ENCODE assay signal across 8 cellular contexts in the genomic region with DNA sequence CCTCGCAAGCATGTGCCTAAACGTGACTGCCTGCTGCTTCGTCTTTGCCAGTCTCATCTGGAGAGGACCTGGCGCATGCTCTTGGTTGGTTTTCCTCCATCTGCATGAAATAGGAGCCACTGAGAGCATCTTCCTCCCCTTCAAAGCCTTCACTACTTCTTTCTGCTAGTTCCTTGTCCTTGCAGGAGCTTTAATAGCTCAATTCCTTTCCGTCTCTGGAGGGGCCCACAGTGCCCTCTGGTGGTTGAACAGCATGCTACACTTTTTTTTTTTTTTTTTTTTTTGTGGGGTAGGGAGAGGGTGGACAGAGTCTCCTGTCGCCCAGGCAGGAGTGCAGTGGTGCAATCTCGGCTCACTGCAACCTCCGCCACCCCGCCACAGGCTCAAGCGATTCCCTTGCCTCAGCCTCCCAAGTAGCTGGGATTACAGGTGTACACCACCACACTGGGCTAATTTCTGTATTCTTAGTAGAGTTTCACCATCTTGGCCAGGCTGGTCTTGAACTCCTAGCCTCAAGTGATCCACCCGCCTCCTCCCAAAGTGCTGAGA. TPM values are rescaled to one million over a fixed set of nuclear protein-coding genes. Genes with fewer than 3 reads are reported as not detected.
DNase-seq lines count a peak whose midpoint lies in the region; ATAC-seq, FAIRE-seq and TF ChIP-seq lines count a peak whose summit lies in the region.

No MANE protein-coding gene starts in this region.

- no peaks in the 10 kb centered on the region for H3K27me3 ChIP-seq in OCI-LY1 (ENCODE audit: insufficient read depth, low read length)
- no peaks in the 10 kb centered on the region for H3K27me3 ChIP-seq in uterus

- DNase-seq in AG10803 (ENCODE audit: low read depth) (peak; percentile 45), GM19239 (ENCODE audit: insufficient read length, low spot score) (peak; percentile 51), fibroblast of mammary gland (ENCODE audit: low read depth) (peak; percentile 54), occipital lobe (lab: John Stamatoyannopoulos, UW) (peak; percentile 4), uterus (peak in 1 of 2 donors; percentile 25)
- DNase-seq in activated T-cell treated with anti-CD3 and anti-CD28 coated beads, Interleukin-2, amount 50 U/mL, for 1 hour = peak; percentile 60

- H3K9me3 ChIP-seq in OCI-LY1 (ENCODE audit: low read length) (no peaks in the 10 kb centered on the region), uterus (no peaks in the 10 kb centered on the region)

- no peak for ATAC-seq in HG02840 (IDR thresholded peaks at IDR 0.05; ENCODE audit: low FRiP score, unreplicated experiment)

- H3K4me3 ChIP-seq in AG10803 (ENCODE audit: low read length) = no peak overlapping the region
- H3K4me3 ChIP-seq in OCI-LY1 (ENCODE audit: low read depth, low read length, poor library complexity, severe bottlenecking) = no peak overlapping the region
- H3K4me3 ChIP-seq in fibroblast of mammary gland (ENCODE audit: control insufficient read depth, low read depth, low read length) = no peak overlapping the region
- H3K4me3 ChIP-seq in uterus = no peak overlapping the region

- H3K36me3 ChIP-seq in OCI-LY1 (ENCODE audit: insufficient read depth, low read length) (peaks cover 5% of the 10 kb centered on the region; the same call in 1 of the 2 replicates), uterus (no peaks in the 10 kb centered on the region)

- no peaks in the 10 kb centered on the region for H3K9me2 ChIP-seq in OCI-LY1 (ENCODE audit: low read depth, low read length)

- FAIRE-seq in GM19239 (lab: Jason Lieb, UNC) = peak; percentile 83

- H3K9ac ChIP-seq in OCI-LY1 (ENCODE audit: low read length) = no peak overlapping the region

- no peaks in the 10 kb centered on the region for H3K79me2 ChIP-seq in OCI-LY1 (ENCODE audit: insufficient read depth, low read length)

- H3K4me2 ChIP-seq in OCI-LY1 (ENCODE audit: low read length) = peak overlapping the region; percentile 42; the same call in 1 of the 2 replicates

- intact Hi-C loops in uterus (cut with DNase I; ENCODE audit: low total_unique reads) = no loop called here

- H3K4me1 ChIP-seq in OCI-LY1 (ENCODE audit: insufficient read depth, low read length, severe bottlenecking) (no peaks in the 10 kb centered on the region), uterus (no peaks in the 10 kb centered on the region)

- TF ChIP-seq POLR2A in uterus (IDR thresholded peaks at IDR 0.05) = no peak

- H3K27ac ChIP-seq in OCI-LY1 (ENCODE audit: low read depth, low read length, poor library complexity, severe bottlenecking) (no peak overlapping the region), uterus (no peak overlapping the region)

- no peaks in the 10 kb centered on the region for H3F3A ChIP-seq in OCI-LY1 (ENCODE audit: insufficient read depth, low read length)

- TF ChIP-seq CTCF in AG10803 (conservative IDR thresholded peaks at IDR 0.05; ENCODE audit: low read length) (peak; percentile 80), OCI-LY1 (IDR thresholded peaks at IDR 0.05; ENCODE audit: low read length) (peak; percentile 72), fibroblast of mammary gland (conservative IDR thresholded peaks at IDR 0.05; ENCODE audit: control insufficient read depth, insufficient read depth, low read depth, low read length) (peak; percentile 82), uterus (IDR thresholded peaks at IDR 0.05) (peak; percentile 51 to 77 (median 62))

- H4K20me1 ChIP-seq in OCI-LY1 (ENCODE audit: insufficient read depth, low read length) = no peaks in the 10 kb centered on the region

- H2AFZ ChIP-seq in OCI-LY1 (ENCODE audit: low read length) = no peak overlapping the region

RNA-seq across cellular contexts. Expression of a gene that starts 59.6 kb away (rescaled TPM):
- total RNA-seq in occipital lobe (1.2 TPM), uterus (10 to 100 TPM; 10.5 to 77.9 (median 23.8) TPM)
